Comparison of ENCODE assay signal across 9 cellular contexts in the genomic region with DNA sequence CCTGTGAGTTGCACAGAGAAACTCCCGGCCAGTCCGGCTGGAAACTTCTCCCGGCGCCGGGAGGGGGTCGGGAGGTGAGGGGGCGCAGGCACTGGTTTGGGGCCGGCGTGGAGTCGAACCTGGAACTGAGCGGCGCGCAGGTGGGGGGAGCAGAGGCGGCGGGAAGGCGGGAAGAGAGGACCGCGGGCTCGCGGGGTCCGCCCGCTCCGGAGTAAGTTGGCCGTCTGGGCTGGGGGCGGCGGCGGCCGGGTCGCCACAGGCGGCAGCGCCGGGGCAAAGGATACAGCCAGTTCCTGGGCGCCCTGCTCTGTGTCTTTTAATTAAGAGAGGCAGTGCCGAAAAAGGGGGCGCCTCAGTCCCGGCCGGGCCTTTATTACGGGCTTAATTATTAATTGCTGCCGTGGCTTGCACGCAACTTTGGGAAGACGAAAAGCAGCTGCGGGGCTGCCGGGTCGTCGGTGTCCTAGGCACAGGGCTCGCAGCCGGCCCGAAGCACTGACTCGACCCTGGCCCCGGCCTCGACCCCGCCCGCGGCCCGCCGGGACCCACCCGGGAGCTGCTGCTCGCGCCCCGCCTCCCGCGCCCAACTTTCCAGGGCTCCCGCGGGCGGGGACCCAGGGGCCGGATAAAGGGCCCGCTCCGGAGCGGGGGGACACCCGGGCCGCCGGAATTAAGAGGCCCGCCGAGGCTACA. TPM values are rescaled to one million over a fixed set of nuclear protein-coding genes. Genes with fewer than 3 reads are reported as not detected.
DNase-seq lines count a peak whose midpoint lies in the region; ATAC-seq lines count a peak whose summit lies in the region.
"Had no signal": no experiment of that assay in that cellular context is flagged by ENCODE, and none has a peak within 500 bp of the region (broad histone marks: within the 10 kb centered on the region; RNA-seq: fewer than 3 reads in every experiment).

No MANE protein-coding gene starts in this region.

- H3K27me3 Mint-ChIP-seq in activated T-helper 17 cell treated with anti-CD3 and anti-CD28 coated beads, Interleukin-2, amount 50 U/mL, for 72 hours: peaks cover 41% of the 10 kb centered on the region

- DNase-seq in NCI-H2171 (lab: John Stamatoyannopoulos, UW): peak; percentile 55
- DNase-seq in NCI-H2171 treated with DMSO at 0.1 percent for 48 hours (lab: John Stamatoyannopoulos, UW): no peak
- no peak for DNase-seq in stimulated activated effector memory CD8-positive, alpha-beta T cell treated with anti-CD3 and anti-CD28 coated beads, Interleukin-12 subunit alpha, Interleukin-12 subunit beta, amount 100 ng/mL, for 72 hours (ENCODE audit: low spot score in 2 of 2)

- H3K4me3 ChIP-seq in iPS-15b (ENCODE audit: low read depth, low read length): peak overlapping the region; percentile 47
- H3K4me3 ChIP-seq: SK-N-MC had no signal

- no peak overlapping the region for H3K9ac ChIP-seq in iPS-15b (ENCODE audit: low read depth, low read length)

- no peaks in the 10 kb centered on the region for H3K9me3 Mint-ChIP-seq in activated T-helper 17 cell treated with anti-CD3 and anti-CD28 coated beads, Interleukin-2, amount 50 U/mL, for 72 hours
- H3K9me3 Mint-ChIP-seq in stimulated activated effector memory CD8-positive, alpha-beta T cell treated with anti-CD3 and anti-CD28 coated beads, Interleukin-12 subunit alpha, Interleukin-12 subunit beta, amount 100 ng/mL, for 72 hours: no peaks in the 10 kb centered on the region

- H3K27me3 ChIP-seq in iPS-15b (ENCODE audit: control insufficient read depth, insufficient read depth, low read length): peaks cover 55% of the 10 kb centered on the region

- no peaks in the 10 kb centered on the region for H3K36me3 ChIP-seq in iPS-15b (ENCODE audit: control insufficient read depth, insufficient read depth, low read length)

- H3K4me1 ChIP-seq in iPS-15b (ENCODE audit: control insufficient read depth, insufficient read depth, low read length): peaks cover 3% of the 10 kb centered on the region

- H3K4me1 Mint-ChIP-seq in activated T-helper 17 cell treated with anti-CD3 and anti-CD28 coated beads, Interleukin-2, amount 50 U/mL, for 72 hours: peaks cover 4% of the 10 kb centered on the region
- peaks cover 23% of the 10 kb centered on the region for H3K4me1 Mint-ChIP-seq in stimulated activated effector memory CD8-positive, alpha-beta T cell treated with anti-CD3 and anti-CD28 coated beads, Interleukin-12 subunit alpha, Interleukin-12 subunit beta, amount 100 ng/mL, for 72 hours

- H3K4me3 Mint-ChIP-seq in activated T-helper 17 cell treated with anti-CD3 and anti-CD28 coated beads, Interleukin-2, amount 50 U/mL, for 72 hours: peak overlapping the region; percentile 82
- H3K4me3 Mint-ChIP-seq in stimulated activated effector memory CD8-positive, alpha-beta T cell treated with anti-CD3 and anti-CD28 coated beads, Interleukin-12 subunit alpha, Interleukin-12 subunit beta, amount 100 ng/mL, for 72 hours: peak overlapping the region; percentile 90

- no peak for ATAC-seq in activated T-helper 17 cell treated with anti-CD3 and anti-CD28 coated beads, Interleukin-2, amount 50 U/mL, for 72 hours (replicated peaks)
- no peak for ATAC-seq in stimulated activated effector memory CD8-positive, alpha-beta T cell treated with anti-CD3 and anti-CD28 coated beads, Interleukin-12 subunit alpha, Interleukin-12 subunit beta, amount 100 ng/mL, for 72 hours
- no peak for ATAC-seq in HG03378 (IDR thresholded peaks at IDR 0.05; ENCODE audit: unreplicated experiment)
- ATAC-seq in GM18520 (IDR thresholded peaks at IDR 0.05; ENCODE audit: unreplicated experiment): no peak
- no peak for ATAC-seq in HG03025 (IDR thresholded peaks at IDR 0.05; ENCODE audit: low FRiP score, unreplicated experiment)

- H3K9me3 ChIP-seq in iPS-15b (ENCODE audit: control insufficient read depth, insufficient read depth, low read length): no peaks in the 10 kb centered on the region

- H3K36me3 Mint-ChIP-seq in activated T-helper 17 cell treated with anti-CD3 and anti-CD28 coated beads, Interleukin-2, amount 50 U/mL, for 72 hours (ENCODE audit: low read depth): no peaks in the 10 kb centered on the region
- no peaks in the 10 kb centered on the region for H3K36me3 Mint-ChIP-seq in stimulated activated effector memory CD8-positive, alpha-beta T cell treated with anti-CD3 and anti-CD28 coated beads, Interleukin-12 subunit alpha, Interleukin-12 subunit beta, amount 100 ng/mL, for 72 hours

- H3K27ac Mint-ChIP-seq in activated T-helper 17 cell treated with anti-CD3 and anti-CD28 coated beads, Interleukin-2, amount 50 U/mL, for 72 hours: no peak overlapping the region
- no peak overlapping the region for H3K27ac Mint-ChIP-seq in stimulated activated effector memory CD8-positive, alpha-beta T cell treated with anti-CD3 and anti-CD28 coated beads, Interleukin-12 subunit alpha, Interleukin-12 subunit beta, amount 100 ng/mL, for 72 hours

RNA-seq across cellular contexts. Expression of gene NTNG2, which starts 1.1 kb away (rescaled TPM):
- 1 to 10 TPM in 1 of 2 donors, under 1 TPM in 1; 0.82 to 2.2 TPM for total RNA-seq in activated T-helper 17 cell treated with anti-CD3 and anti-CD28 coated beads, Interleukin-2, amount 50 U/mL, for 72 hours
